In genomic region chr22:20509344-20510047, GRCh38 we compare ENCODE assay signal across 8 cellular contexts. TPM values are rescaled to one million over a fixed set of nuclear protein-coding genes. Genes with fewer than 3 reads are reported as not detected.
A peak's percentile ranks its signal among the peaks of the same experiment; 100 is the strongest.
DNase-seq lines count a peak whose midpoint lies in the region; ATAC-seq and TF ChIP-seq lines count a peak whose summit lies in the region.

No MANE protein-coding gene starts in this region.

- WGBS in adipose tissue, 3 donors: 21 to 30% (median 23%) methylated on average over 7 of the region's 7 CpGs
- WGBS in psoas muscle, 3 donors: 24 to 31% (median 29%) methylated on average over 7 of the region's 7 CpGs

- peaks cover 69% of the 10 kb centered on the region for H3K79me2 ChIP-seq in GM23338 (replicated peaks; ENCODE audit: insufficient read depth)

- TF ChIP-seq CTCF in GM23338 (conservative IDR thresholded peaks at IDR 0.05; ENCODE audit: low read depth in 2 of 2) (no peak), psoas muscle (IDR thresholded peaks at IDR 0.05) (no peak)

- peaks cover 36% of the 10 kb centered on the region for H3K4me1 Mint-ChIP-seq in GM23338

- H3K27me3 Mint-ChIP-seq in GM23338 (ENCODE audit: insufficient read depth, low read depth, poor library complexity): peaks cover 10% of the 10 kb centered on the region

- H3K4me3 ChIP-seq in GM23338 (peak overlapping the region; percentile 76; the same call in 1 of the 2 replicates), psoas muscle (peak overlapping the region; percentile 83)

- H4K20me1 ChIP-seq in GM23338 (replicated peaks; ENCODE audit: insufficient read depth): peaks cover 29% of the 10 kb centered on the region

- H3K27ac Mint-ChIP-seq in GM23338: no peak overlapping the region; the same call in 1 of the 2 replicates

- H3K4me3 Mint-ChIP-seq in GM23338: peak overlapping the region; percentile 89

- H3K9me3 Mint-ChIP-seq in GM23338: no peaks in the 10 kb centered on the region

- intact Hi-C loops in left cardiac atrium (cut with DNase I): loop anchor here (5.0 to 10.0 kb wide), 3 partner anchors 45 to 63 kb away; no protein-coding TSS in a partner anchor
- intact Hi-C loops in psoas muscle (cut with DNase I): loop anchor here in 1 of 2 donors (5.0 kb wide), 1 partner anchor 63 kb away; no protein-coding TSS in a partner anchor

- DNase-seq in GM23338 (ENCODE audit: low spot score) (peak; percentile 41), SIG-M5 treated with dmso at 0.1 percent for 504 hours (lab: John Stamatoyannopoulos, UW; ENCODE audit: unreplicated experiment) (peak; percentile 95), left cardiac atrium (peak; percentile 84), psoas muscle (peak; percentile 71 to 74), NCI-H1417 (lab: John Stamatoyannopoulos, UW) (no peak), NCI-H510A treated with DMSO at 0.1 percent for 48 hours (lab: John Stamatoyannopoulos, UW) (no peak)
- DNase-seq in NK-92 treated with Interleukin-12 subunit alpha and Interleukin-12 subunit beta, amount 100 ng/mL, for 24 hours (lab: John Stamatoyannopoulos, UW): no peak

- H3F3A ChIP-seq in GM23338 (replicated peaks; ENCODE audit: low read depth): no peaks in the 10 kb centered on the region

- peak overlapping the region; percentile 98 for H3K4me2 ChIP-seq in GM23338

- H3K36me3 Mint-ChIP-seq in GM23338 (ENCODE audit: low read depth): no peaks in the 10 kb centered on the region; the same call in 2 of the 3 replicates

- H3K9me2 ChIP-seq in GM23338 (ENCODE audit: insufficient read depth): no peaks in the 10 kb centered on the region

- H3K9me3 ChIP-seq in psoas muscle: no peaks in the 10 kb centered on the region

- H3K27me3 ChIP-seq in GM23338 (ENCODE audit: insufficient read depth): no peaks in the 10 kb centered on the region
- H3K27me3 ChIP-seq in psoas muscle (ENCODE audit: insufficient read depth in 3 of 3, low read length in 2 of 3): no peaks in the 10 kb centered on the region

- no peak overlapping the region for H2AFZ ChIP-seq in GM23338

- H3K27ac ChIP-seq in GM23338 (ENCODE audit: low read depth) (peak overlapping the region; percentile 60; the same call in 1 of the 2 replicates), adipose tissue (ENCODE audit: low read depth, low read length) (peak overlapping the region; percentile 7), psoas muscle (peak overlapping the region; percentile 95)

- no peak for ATAC-seq in GM23338
- peak; percentile 74 to 78 for ATAC-seq in left cardiac atrium
- peak; percentile 52 to 69 (median 63) for ATAC-seq in psoas muscle

- H3K36me3 ChIP-seq in GM23338 (ENCODE audit: insufficient read depth): no peaks in the 10 kb centered on the region
- H3K36me3 ChIP-seq in psoas muscle (ENCODE audit: insufficient read depth in 1 of 2, low read depth in 1 of 2): peaks cover 5 to 6% of the 10 kb centered on the region in 2 donors

- peaks cover 32% of the 10 kb centered on the region for H3K4me1 ChIP-seq in GM23338 (ENCODE audit: insufficient read depth)
- H3K4me1 ChIP-seq in psoas muscle: peaks cover 39% of the 10 kb centered on the region

TF ChIP-seq in GM23338, 12 proteins besides CTCF, POLR2A, EP300 and RAD21 (continues in another document):
- no peak for TF ChIP-seq ZNF114 (CRISPR knock-in tag; IDR thresholded peaks at IDR 0.05)
- TF ChIP-seq JUNB (IDR thresholded peaks at IDR 0.05; ENCODE audit: unreplicated experiment): no peak
- TF ChIP-seq EZH2phosphoT487 (IDR thresholded peaks at IDR 0.05; ENCODE audit: unreplicated experiment): no peak
- TF ChIP-seq STAT1 (IDR thresholded peaks at IDR 0.05; ENCODE audit: unreplicated experiment): no peak
- no peak for TF ChIP-seq EZH2 (IDR thresholded peaks at IDR 0.05; ENCODE audit: low read depth, unreplicated experiment)
- TF ChIP-seq CREB1 (CRISPR knock-in tag; IDR thresholded peaks at IDR 0.05; ENCODE audit: low read depth): no peak
- TF ChIP-seq ETS1 (IDR thresholded peaks at IDR 0.05): no peak
- TF ChIP-seq ZNF462 (CRISPR knock-in tag; IDR thresholded peaks at IDR 0.05): no peak

RNA-seq across cellular contexts. Expression of gene MED15, which starts 2.1 kb away (rescaled TPM):
- total RNA-seq in GM23338 (2014; rRNA removed; shearing (Covaris generic)): 32.0 and 43.5 TPM in 2 replicates
- polyA plus RNA-seq in GM23338 (2016; fragmentation: Nextera tagmentation; extraction: Ambion mirVana) (27.7 and 29.2 TPM in 2 replicates), adipose tissue (10 to 100 TPM; 22.7 to 44.2 (median 42.4) TPM), psoas muscle (10 to 100 TPM; 33.8 to 61.5 (median 41.5) TPM)
- total RNA-seq in left cardiac atrium (10 to 100 TPM; 42.7 to 47.9 TPM), psoas muscle (10 to 100 TPM; 46.4 to 94.8 (median 73.6) TPM)

RNA-seq across cellular contexts. Expression of gene KLHL22, which starts 13.9 kb away (rescaled TPM):
- total RNA-seq in GM23338 (2014; rRNA removed; shearing (Covaris generic)): 12.1 and 16.0 TPM in 2 replicates
- polyA plus RNA-seq in GM23338 (2016; fragmentation: Nextera tagmentation; extraction: Ambion mirVana) (2.4 and 2.8 TPM in 2 replicates), adipose tissue (10 to 100 TPM; 10.2 to 17.6 (median 15.0) TPM), psoas muscle (10 to 100 TPM in 1 of 3 donors, 1 to 10 TPM in 2; 8.4 to 13.9 (median 9.2) TPM)
- total RNA-seq in left cardiac atrium (10 to 100 TPM; 18.7 to 19.6 TPM), psoas muscle (10 to 100 TPM; 14.6 to 24.3 (median 16.8) TPM)

Comparison
In these comparisons a context has a peak if more than half of its experiments do, and no peak if none do; other contexts are left out.
1. DNase-seq: peak in GM23338 (single experiment), SIG-M5 treated with dmso at 0.1 percent for 504 hours (single experiment), left cardiac atrium (single experiment) and psoas muscle (2 of 2); none in NCI-H1417 (0 of 3), NK-92 treated with Interleukin-12 subunit alpha and Interleukin-12 subunit beta, amount 100 ng/mL, for 24 hours (single experiment) and NCI-H510A treated with DMSO at 0.1 percent for 48 hours (single experiment).
2. H3K27ac ChIP-seq: peak in every context shown above with its lines; median percentile 95 in psoas muscle; 60 in GM23338; 7 in adipose tissue.